In genomic region chr10:11927746-11928145, GRCh38 we compare ENCODE assay signal across 26 cellular contexts.
"Had no signal": no experiment of that assay in that cellular context is flagged by ENCODE, and none has a peak within 500 bp of the region (broad histone marks: within the 10 kb centered on the region; RNA-seq: fewer than 3 reads in every experiment).

No MANE protein-coding gene starts in this region.

- H3K4me1 Mint-ChIP-seq: endodermal cell, immature natural killer cell, neural crest cell had no signal

- H3K4me3 Mint-ChIP-seq: activated CD4-positive, alpha-beta T cell treated with anti-CD3 and anti-CD28 coated beads, Interleukin-2, amount 10 ng/mL, durations not matched to agents 24 days and 14 days; activated T-helper 17 cell treated with anti-CD3 and anti-CD28 coated beads, Interleukin-2, amount 50 U/mL, for 72 hours; central memory CD8-positive, alpha-beta T cell; dendritic cell treated with granulocyte-macrophage colony-stimulating factor and Interleukin-4, amounts not matched to agents 40 ng/mL and 50 ng/mL, for 4 days; endodermal cell; immature natural killer cell; naive thymus-derived CD8-positive, alpha-beta T cell; neural crest cell; T-helper 2 cell treated with Interferon-gamma antibody and Interleukin-4, amounts not matched to agents 5 μg/mL and 100 μg/mL, for 36 hours had no signal

- ATAC-seq: activated CD4-positive, CD25-positive, alpha-beta regulatory T cell treated with anti-CD3 and anti-CD28 coated beads, Interleukin-2, amount 50 U/mL, for 24 hours; activated T-helper 17 cell treated with anti-CD3 and anti-CD28 coated beads, Interleukin-2, amount 50 U/mL, for 72 hours; foreskin keratinocyte; heart left ventricle; left colon; naive thymus-derived CD8-positive, alpha-beta T cell had no signal

- DNase-seq: activated gamma-delta T cell treated with Interleukin-2 at 50 U/mL for 16 hours; activated naive CD4-positive, alpha-beta T cell treated with anti-CD3 and anti-CD28 coated beads, Interleukin-2, amount 50 U/mL, for 16 hours; activated T-cell treated with anti-CD3 and anti-CD28 coated beads, Interleukin-2, amount 50 U/mL, for 1 hour; anterior cingulate cortex; endodermal cell; foreskin keratinocyte; heart left ventricle; hypothalamus; immature natural killer cell; kidney; left colon; mammary epithelial cell; naive thymus-derived CD8-positive, alpha-beta T cell; occipital lobe; psoas muscle; stimulated activated CD4-positive, alpha-beta T cell treated with anti-CD3 and anti-CD28 coated beads, Interleukin-15, amount 100 ng/mL, for 24 hours; stimulated activated CD4-positive, alpha-beta T cell treated with anti-CD3 and anti-CD28 coated beads, Interleukin-2, amount 100 ng/mL, for 24 hours; stimulated activated naive CD4-positive, alpha-beta T cell treated with Interleukin-2 at 50 U/mL for 16 hours; trophoblast cell had no signal

- H3K9me3 Mint-ChIP-seq: activated CD4-positive, alpha-beta T cell treated with anti-CD3 and anti-CD28 coated beads, Interleukin-2, amount 10 ng/mL, durations not matched to agents 24 days and 14 days; activated T-helper 17 cell treated with anti-CD3 and anti-CD28 coated beads, Interleukin-2, amount 50 U/mL, for 72 hours; central memory CD8-positive, alpha-beta T cell; dendritic cell treated with granulocyte-macrophage colony-stimulating factor and Interleukin-4, amounts not matched to agents 40 ng/mL and 50 ng/mL, for 4 days; endodermal cell; immature natural killer cell; naive thymus-derived CD8-positive, alpha-beta T cell; neural crest cell; T-helper 2 cell treated with Interferon-gamma antibody and Interleukin-4, amounts not matched to agents 5 μg/mL and 100 μg/mL, for 36 hours had no signal

- H3K27me3 Mint-ChIP-seq: activated CD4-positive, alpha-beta T cell treated with anti-CD3 and anti-CD28 coated beads, Interleukin-2, amount 10 ng/mL, durations not matched to agents 24 days and 14 days; activated T-helper 17 cell treated with anti-CD3 and anti-CD28 coated beads, Interleukin-2, amount 50 U/mL, for 72 hours; central memory CD8-positive, alpha-beta T cell; dendritic cell treated with granulocyte-macrophage colony-stimulating factor and Interleukin-4, amounts not matched to agents 40 ng/mL and 50 ng/mL, for 4 days; naive thymus-derived CD8-positive, alpha-beta T cell had no signal

- H3K27ac Mint-ChIP-seq: activated CD4-positive, alpha-beta T cell treated with anti-CD3 and anti-CD28 coated beads, Interleukin-2, amount 10 ng/mL, durations not matched to agents 24 days and 14 days; activated T-helper 17 cell treated with anti-CD3 and anti-CD28 coated beads, Interleukin-2, amount 50 U/mL, for 72 hours; dendritic cell treated with granulocyte-macrophage colony-stimulating factor and Interleukin-4, amounts not matched to agents 40 ng/mL and 50 ng/mL, for 4 days; endodermal cell; T-helper 2 cell treated with Interferon-gamma antibody and Interleukin-4, amounts not matched to agents 5 μg/mL and 100 μg/mL, for 36 hours had no signal
